1 cellular context compared by ENCODE assay signal in the genomic region with DNA sequence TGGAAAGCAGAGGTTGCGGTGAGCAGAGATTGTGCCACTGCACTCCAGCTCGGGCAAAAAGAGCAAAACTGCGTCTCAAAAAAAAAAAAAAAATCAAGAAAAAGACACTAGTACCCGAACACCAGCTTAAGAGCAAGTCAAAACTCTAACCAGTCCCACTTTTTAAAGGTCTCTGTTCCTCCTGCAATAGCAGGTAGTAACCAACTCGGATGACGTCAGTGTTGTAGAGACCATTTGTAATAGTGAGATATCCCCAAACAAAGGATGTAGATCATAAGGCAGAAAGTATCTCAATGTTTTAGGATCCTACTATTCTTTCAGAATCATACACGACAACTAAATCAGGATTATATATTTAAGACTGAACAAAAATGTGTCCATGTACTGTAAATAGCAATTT.
TF ChIP-seq lines count a peak whose summit lies in the region.

No MANE protein-coding gene starts in this region.

TF ChIP-seq in H1, 55 proteins besides CTCF, POLR2A, EP300 and RAD21:
- TF ChIP-seq ZNF274 (IDR thresholded peaks at IDR 0.05; ENCODE audit: borderline replicate concordance, extremely low read depth, low read length) (no peak), CHD2 (IDR thresholded peaks at IDR 0.05; ENCODE audit: low read length) (no peak), PHF8 (conservative IDR thresholded peaks at IDR 0.05; ENCODE audit: low read depth, low read length) (no peak), CTBP2 (IDR thresholded peaks at IDR 0.05; ENCODE audit: borderline replicate concordance, insufficient read depth, insufficient read length, low read length) (no peak), BRCA1 (IDR thresholded peaks at IDR 0.05; ENCODE audit: low read depth, low read length) (no peak), CBX8 (IDR thresholded peaks at IDR 0.05; ENCODE audit: borderline replicate concordance, low read depth, low read length) (no peak), CEBPB (IDR thresholded peaks at IDR 0.05; ENCODE audit: low read depth, low read length) (no peak), EGR1 (IDR thresholded peaks at IDR 0.05; ENCODE audit: borderline replicate concordance, low read depth, low read length) (no peak), CHD1 (IDR thresholded peaks at IDR 0.05; ENCODE audit: low read depth, low read length) (no peak), GTF2F1 (IDR thresholded peaks at IDR 0.05; ENCODE audit: borderline replicate concordance, low read depth, low read length) (no peak), RNF2 (IDR thresholded peaks at IDR 0.05; ENCODE audit: borderline replicate concordance, low read depth, low read length, missing control alignments, poor library complexity, severe bottlenecking) (no peak), ASH2L (IDR thresholded peaks at IDR 0.05; ENCODE audit: low read length) (no peak), SP4 (IDR thresholded peaks at IDR 0.05; ENCODE audit: low read length) (no peak), MAX (IDR thresholded peaks at IDR 0.05) (no peak), FOSL1 (IDR thresholded peaks at IDR 0.05; ENCODE audit: insufficient read depth, low read depth, low read length) (no peak), TEAD4 (IDR thresholded peaks at IDR 0.05; ENCODE audit: low read depth, low read length) (no peak)
- TF ChIP-seq, protein P1, sequence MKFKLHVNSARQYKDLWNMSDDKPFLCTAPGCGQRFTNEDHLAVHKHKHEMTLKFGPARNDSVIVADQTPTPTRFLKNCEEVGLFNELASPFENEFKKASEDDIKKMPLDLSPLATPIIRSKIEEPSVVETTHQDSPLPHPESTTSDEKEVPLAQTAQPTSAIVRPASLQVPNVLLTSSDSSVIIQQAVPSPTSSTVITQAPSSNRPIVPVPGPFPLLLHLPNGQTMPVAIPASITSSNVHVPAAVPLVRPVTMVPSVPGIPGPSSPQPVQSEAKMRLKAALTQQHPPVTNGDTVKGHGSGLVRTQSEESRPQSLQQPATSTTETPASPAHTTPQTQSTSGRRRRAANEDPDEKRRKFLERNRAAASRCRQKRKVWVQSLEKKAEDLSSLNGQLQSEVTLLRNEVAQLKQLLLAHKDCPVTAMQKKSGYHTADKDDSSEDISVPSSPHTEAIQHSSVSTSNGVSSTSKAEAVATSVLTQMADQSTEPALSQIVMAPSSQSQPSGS (IDR thresholded peaks at IDR 0.05; ENCODE audit: low read length) = no peak
TF ChIP-seq in H1: peak in this region for 0.
